In the genomic region with DNA sequence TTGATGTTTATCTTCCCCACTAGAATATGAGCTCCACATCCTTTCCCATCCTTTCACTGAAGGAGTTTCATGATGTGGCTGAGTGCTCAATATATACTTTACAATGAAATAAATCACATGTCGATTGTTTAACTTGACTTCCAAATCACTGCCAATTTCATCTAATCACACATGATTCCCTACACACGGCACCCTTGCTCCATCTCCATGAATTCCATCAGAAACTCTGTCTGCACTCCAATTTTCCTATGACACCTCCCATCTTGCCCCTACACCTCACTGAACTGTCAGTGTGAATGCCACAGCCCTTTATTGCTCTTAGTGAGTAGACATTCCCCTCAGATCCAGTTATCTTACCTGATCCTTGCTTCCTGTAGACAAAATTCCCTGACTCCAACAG, we compare ENCODE assay signal across 38 cellular contexts.
"Had no signal": no experiment of that assay in that cellular context is flagged by ENCODE, and none has a peak within 500 bp of the region (broad histone marks: within the 10 kb centered on the region; RNA-seq: fewer than 3 reads in every experiment).

No MANE protein-coding gene starts in this region.

- H3K4me1 Mint-ChIP-seq: activated naive CD4-positive, alpha-beta T cell treated with anti-CD3 and anti-CD28 coated beads, Interleukin-2, amount 10 ng/mL, durations not matched to agents 7 days and 5 days; activated naive CD4-positive, alpha-beta T cell treated with anti-CD3 and anti-CD28 coated beads, Interleukin-2, amount 50 U/mL, for 24 hours; activated naive CD8-positive, alpha-beta T cell treated with anti-CD3 and anti-CD28 coated beads for 36 hours; activated naive CD8-positive, alpha-beta T cell treated with anti-CD3 and anti-CD28 coated beads, Interleukin-2, amount 10 ng/mL, durations not matched to agents 7 days and 5 days; activated naive CD8-positive, alpha-beta T cell treated with anti-CD3 and anti-CD28 coated beads, Interleukin-2, amount 50 U/mL, for 24 hours; activated T-helper 17 cell treated with anti-CD3 and anti-CD28 coated beads, Interleukin-2, amount 50 U/mL, for 72 hours; central memory CD8-positive, alpha-beta T cell had no signal

- H3K27ac Mint-ChIP-seq: activated naive CD4-positive, alpha-beta T cell treated with anti-CD3 and anti-CD28 coated beads for 36 hours; activated naive CD4-positive, alpha-beta T cell treated with anti-CD3 and anti-CD28 coated beads, Interleukin-2, amount 10 ng/mL, durations not matched to agents 7 days and 5 days; activated naive CD4-positive, alpha-beta T cell treated with anti-CD3 and anti-CD28 coated beads, Interleukin-2, amount 50 U/mL, for 24 hours; activated naive CD4-positive, alpha-beta T cell treated with anti-CD3 and anti-CD28 coated beads, Interleukin-2, amount 50 U/mL, for 72 hours; activated naive CD8-positive, alpha-beta T cell; activated naive CD8-positive, alpha-beta T cell treated with anti-CD3 and anti-CD28 coated beads for 36 hours; activated naive CD8-positive, alpha-beta T cell treated with anti-CD3 and anti-CD28 coated beads, Interleukin-2, amount 10 ng/mL, durations not matched to agents 7 days and 5 days; activated naive CD8-positive, alpha-beta T cell treated with anti-CD3 and anti-CD28 coated beads, Interleukin-2, amount 50 U/mL, for 24 hours; activated T-cell treated with anti-CD3 and anti-CD28 coated beads, Interleukin-2, amount 50 U/mL, for 24 hours; activated T-cell treated with anti-CD3 and anti-CD28 coated beads, Interleukin-2, amount 50 U/mL, for 72 hours; activated T-helper 1 cell treated with anti-CD3 and anti-CD28 coated beads, Interleukin-12 subunit alpha, Interleukin-12 subunit beta, Interleukin-2, Interleukin-4 antibody, amounts not matched to agents 30 ng/mL and 10 ng/mL and 1 ng/mL, durations not matched to agents 14 hours and 24 hours and 36 hours; activated T-helper 17 cell treated with anti-CD3 and anti-CD28 coated beads, Interleukin-2, amount 50 U/mL, for 72 hours; activated T-helper 2 cell treated with anti-CD3 and anti-CD28 coated beads, Interferon-gamma antibody, Interleukin-2, Interleukin-4, amounts not matched to agents 10 μg/mL and 5 μg/mL and 100 μg/mL, durations not matched to agents 14 hours and 24 hours and 36 hours had no signal

- H3K27me3 ChIP-seq: adrenal gland, ascending aorta, body of pancreas, brain microvascular endothelial cell, breast epithelium, cardiac muscle cell had no signal

- H3K4me3 ChIP-seq: adrenal gland, ascending aorta, body of pancreas, breast epithelium, cardiac muscle cell had no signal

- H3K36me3 ChIP-seq: adrenal gland, ascending aorta, brain microvascular endothelial cell, breast epithelium, cardiac muscle cell had no signal

- H3K27ac ChIP-seq: adrenal gland, ascending aorta, body of pancreas, brain microvascular endothelial cell, breast epithelium, cardiac muscle cell had no signal

- H3K9me3 ChIP-seq: adrenal gland, ascending aorta, body of pancreas, breast epithelium had no signal

- H3K4me1 ChIP-seq: adrenal gland, ascending aorta, body of pancreas, breast epithelium had no signal

- H3K9me3 Mint-ChIP-seq: activated naive CD4-positive, alpha-beta T cell treated with anti-CD3 and anti-CD28 coated beads for 36 hours; activated naive CD4-positive, alpha-beta T cell treated with anti-CD3 and anti-CD28 coated beads, Interleukin-2, amount 50 U/mL, for 24 hours; activated naive CD8-positive, alpha-beta T cell treated with anti-CD3 and anti-CD28 coated beads for 36 hours; activated naive CD8-positive, alpha-beta T cell treated with anti-CD3 and anti-CD28 coated beads, Interleukin-2, amount 10 ng/mL, durations not matched to agents 7 days and 5 days; activated naive CD8-positive, alpha-beta T cell treated with anti-CD3 and anti-CD28 coated beads, Interleukin-2, amount 50 U/mL, for 24 hours; activated T-cell treated with anti-CD3 and anti-CD28 coated beads, Interleukin-2, amount 50 U/mL, for 24 hours; activated T-helper 1 cell treated with anti-CD3 and anti-CD28 coated beads, Interleukin-12 subunit alpha, Interleukin-12 subunit beta, Interleukin-2, Interleukin-4 antibody, amounts not matched to agents 30 ng/mL and 10 ng/mL and 1 ng/mL, durations not matched to agents 14 hours and 24 hours and 36 hours; activated T-helper 17 cell treated with anti-CD3 and anti-CD28 coated beads, Interleukin-2, amount 50 U/mL, for 72 hours; activated T-helper 2 cell treated with anti-CD3 and anti-CD28 coated beads, Interferon-gamma antibody, Interleukin-2, Interleukin-4, amounts not matched to agents 10 μg/mL and 5 μg/mL and 100 μg/mL, durations not matched to agents 14 hours and 24 hours and 36 hours; central memory CD8-positive, alpha-beta T cell had no signal

- H3K36me3 Mint-ChIP-seq: activated naive CD4-positive, alpha-beta T cell treated with anti-CD3 and anti-CD28 coated beads, Interleukin-2, amount 10 ng/mL, durations not matched to agents 7 days and 5 days; activated naive CD4-positive, alpha-beta T cell treated with anti-CD3 and anti-CD28 coated beads, Interleukin-2, amount 50 U/mL, for 24 hours; activated naive CD4-positive, alpha-beta T cell treated with anti-CD3 and anti-CD28 coated beads, Interleukin-2, amount 50 U/mL, for 72 hours; activated naive CD8-positive, alpha-beta T cell; activated naive CD8-positive, alpha-beta T cell treated with anti-CD3 and anti-CD28 coated beads for 36 hours; activated naive CD8-positive, alpha-beta T cell treated with anti-CD3 and anti-CD28 coated beads, Interleukin-2, amount 10 ng/mL, durations not matched to agents 7 days and 5 days; brain had no signal

- DNase-seq: activated effector memory CD4-positive, alpha-beta T cell treated with anti-CD3 and anti-CD28 coated beads, Interleukin-2, amount 50 U/mL, for 16 hours; activated effector memory CD4-positive, alpha-beta T cell treated with Interleukin-2 at 50 U/mL for 16 hours; activated gamma-delta T cell; activated gamma-delta T cell treated with Interleukin-2 at 50 U/mL for 16 hours; activated naive CD4-positive, alpha-beta T cell; activated naive CD4-positive, alpha-beta T cell treated with anti-CD3 and anti-CD28 coated beads for 36 hours; activated naive CD4-positive, alpha-beta T cell treated with anti-CD3 and anti-CD28 coated beads, Interleukin-2, amount 10 ng/mL, durations not matched to agents 7 days and 5 days; activated naive CD4-positive, alpha-beta T cell treated with anti-CD3 and anti-CD28 coated beads, Interleukin-2, amount 50 U/mL, for 16 hours; activated naive CD4-positive, alpha-beta T cell treated with Interleukin-2 at 50 U/mL for 16 hours; activated naive CD8-positive, alpha-beta T cell treated with anti-CD3 and anti-CD28 coated beads for 36 hours; activated naive CD8-positive, alpha-beta T cell treated with anti-CD3 and anti-CD28 coated beads, Interleukin-2, amount 10 ng/mL, durations not matched to agents 7 days and 5 days; activated naive CD8-positive, alpha-beta T cell treated with anti-CD3 and anti-CD28 coated beads, Interleukin-2, amount 50 U/mL, for 24 hours; activated T-cell treated with anti-CD3 and anti-CD28 coated beads, Interleukin-2, amount 50 U/mL, for 1 hour; activated T-cell treated with anti-CD3 and anti-CD28 coated beads, Interleukin-2, amount 50 U/mL, for 24 hours; activated T-cell treated with anti-CD3 and anti-CD28 coated beads, Interleukin-2, amount 50 U/mL, for 4 hours; activated T-cell treated with anti-CD3 and anti-CD28 coated beads, Interleukin-2, amount 50 U/mL, for 48 hours; activated T-cell treated with anti-CD3 and anti-CD28 coated beads, Interleukin-2, amount 50 U/mL, for 72 hours; adrenal gland; amniotic stem cell; amygdala; anterior cingulate cortex; aorta; body of pancreas; brain microvascular endothelial cell; caudate nucleus; central memory CD4-positive, alpha-beta T cell; cerebellar nuclear complex had no signal

- H3K4me3 Mint-ChIP-seq: activated naive CD4-positive, alpha-beta T cell treated with anti-CD3 and anti-CD28 coated beads for 36 hours; activated naive CD4-positive, alpha-beta T cell treated with anti-CD3 and anti-CD28 coated beads, Interleukin-2, amount 10 ng/mL, durations not matched to agents 7 days and 5 days; activated naive CD4-positive, alpha-beta T cell treated with anti-CD3 and anti-CD28 coated beads, Interleukin-2, amount 50 U/mL, for 24 hours; activated naive CD8-positive, alpha-beta T cell; activated naive CD8-positive, alpha-beta T cell treated with anti-CD3 and anti-CD28 coated beads for 36 hours; activated naive CD8-positive, alpha-beta T cell treated with anti-CD3 and anti-CD28 coated beads, Interleukin-2, amount 10 ng/mL, durations not matched to agents 7 days and 5 days; activated naive CD8-positive, alpha-beta T cell treated with anti-CD3 and anti-CD28 coated beads, Interleukin-2, amount 50 U/mL, for 24 hours; activated T-cell treated with anti-CD3 and anti-CD28 coated beads, Interleukin-2, amount 50 U/mL, for 24 hours; activated T-cell treated with anti-CD3 and anti-CD28 coated beads, Interleukin-2, amount 50 U/mL, for 4 hours; activated T-cell treated with anti-CD3 and anti-CD28 coated beads, Interleukin-2, amount 50 U/mL, for 72 hours; activated T-helper 1 cell treated with anti-CD3 and anti-CD28 coated beads, Interleukin-12 subunit alpha, Interleukin-12 subunit beta, Interleukin-2, Interleukin-4 antibody, amounts not matched to agents 30 ng/mL and 10 ng/mL and 1 ng/mL, durations not matched to agents 14 hours and 24 hours and 36 hours; activated T-helper 17 cell treated with anti-CD3 and anti-CD28 coated beads, Interleukin-2, amount 50 U/mL, for 72 hours; central memory CD8-positive, alpha-beta T cell had no signal

- H3K27me3 Mint-ChIP-seq: activated naive CD4-positive, alpha-beta T cell treated with anti-CD3 and anti-CD28 coated beads, Interleukin-2, amount 10 ng/mL, durations not matched to agents 7 days and 5 days; activated naive CD8-positive, alpha-beta T cell; activated naive CD8-positive, alpha-beta T cell treated with anti-CD3 and anti-CD28 coated beads for 36 hours; activated naive CD8-positive, alpha-beta T cell treated with anti-CD3 and anti-CD28 coated beads, Interleukin-2, amount 10 ng/mL, durations not matched to agents 7 days and 5 days; activated naive CD8-positive, alpha-beta T cell treated with anti-CD3 and anti-CD28 coated beads, Interleukin-2, amount 50 U/mL, for 24 hours; activated T-cell treated with anti-CD3 and anti-CD28 coated beads, Interleukin-2, amount 50 U/mL, for 24 hours; activated T-helper 17 cell treated with anti-CD3 and anti-CD28 coated beads, Interleukin-2, amount 50 U/mL, for 72 hours; brain; central memory CD8-positive, alpha-beta T cell had no signal
